ENCODE assay signal across 11 cellular contexts in genomic region chr3:171846594-171846993, GRCh38. TPM values are rescaled to one million over a fixed set of nuclear protein-coding genes. Genes with fewer than 3 reads are reported as not detected.
DNase-seq lines count a peak whose midpoint lies in the region; ATAC-seq and TF ChIP-seq lines count a peak whose summit lies in the region.
"Had no signal": no experiment of that assay in that cellular context is flagged by ENCODE, and none has a peak within 500 bp of the region (broad histone marks: within the 10 kb centered on the region; RNA-seq: fewer than 3 reads in every experiment).

No MANE protein-coding gene starts in this region.

- peaks cover 8% of the 10 kb centered on the region for H3K9me3 Mint-ChIP-seq in activated T-helper 1 cell treated with anti-CD3 and anti-CD28 coated beads, Interleukin-12 subunit alpha, Interleukin-12 subunit beta, Interleukin-2, Interleukin-4 antibody, amounts not matched to agents 30 ng/mL and 10 ng/mL and 1 ng/mL, durations not matched to agents 14 hours and 24 hours and 36 hours

- intact Hi-C loops in activated T-helper 1 cell treated with anti-CD3 and anti-CD28 coated beads, Interleukin-12 subunit alpha, Interleukin-12 subunit beta, Interleukin-2, Interleukin-4 antibody, amounts not matched to agents 30 ng/mL and 10 ng/mL and 1 ng/mL, durations not matched to agents 14 hours and 24 hours and 36 hours (cut with micrococcal nuclease), result loop anchor here (1.0 to 10.0 kb wide), 6 partner anchors 30 to 592 kb away; partner anchors contain the start of genes FNDC3B and PLD1

- no peak overlapping the region for H3K4me3 Mint-ChIP-seq in activated T-helper 1 cell treated with anti-CD3 and anti-CD28 coated beads, Interleukin-12 subunit alpha, Interleukin-12 subunit beta, Interleukin-2, Interleukin-4 antibody, amounts not matched to agents 30 ng/mL and 10 ng/mL and 1 ng/mL, durations not matched to agents 14 hours and 24 hours and 36 hours
- H3K4me3 Mint-ChIP-seq: WTC11 had no signal

- peak overlapping the region; percentile 70 to 91 (median 79); a peak in 21 of 22 replicates for H3K4me2 ChIP-seq in BLaER1 treated with 17β-estradiol and CSF1 and Interleukin-3, amounts not matched to agents 10 nM and 100 nM

- no peaks in the 10 kb centered on the region for H4K20me1 ChIP-seq in BLaER1 treated with 17β-estradiol and CSF1 and Interleukin-3, amounts not matched to agents 10 nM and 100 nM

- peak overlapping the region in 1 of 11 experiments; percentile 72; a peak in 1 of 22 replicates for H3K9ac ChIP-seq in BLaER1 treated with 17β-estradiol and CSF1 and Interleukin-3, amounts not matched to agents 10 nM and 100 nM

- H3K4me1 ChIP-seq in BLaER1 treated with 17β-estradiol and CSF1 and Interleukin-3, amounts not matched to agents 10 nM and 100 nM, result peaks cover 44 to 93% (median 66%) of the 10 kb centered on the region in 10 experiments

- POLR2A ChIA-PET in HEK293T (lab: Yijun Ruan, JAX), result no interaction called here

- CTCF ChIA-PET in HEK293T (lab: Yijun Ruan, JAX), result no interaction called here

- peak; percentile 7 for DNase-seq in activated T-helper 1 cell treated with anti-CD3 and anti-CD28 coated beads, Interleukin-12 subunit alpha, Interleukin-12 subunit beta, Interleukin-2, Interleukin-4 antibody, amounts not matched to agents 30 ng/mL and 10 ng/mL and 1 ng/mL, durations not matched to agents 14 hours and 24 hours and 36 hours (ENCODE audit: low spot score)
- DNase-seq in RPMI8226 (no peak), substantia nigra (lab: John Stamatoyannopoulos, UW) (no peak), NCI-H1436 treated with DMSO at 0.1 percent for 48 hours (lab: John Stamatoyannopoulos, UW) (no peak), HEK293T (ENCODE audit: extremely low spot score) (no peak)
- DNase-seq: effector CD4-positive, alpha-beta T cell; NCI-H1092 had no signal

- ATAC-seq in GM19372 (IDR thresholded peaks at IDR 0.05; ENCODE audit: low read depth, unreplicated experiment) (peak; percentile 95), HG03064 (IDR thresholded peaks at IDR 0.05; ENCODE audit: low read depth, unreplicated experiment) (peak; percentile 97)
- ATAC-seq: WTC11 had no signal

- H3K27me3 Mint-ChIP-seq in activated T-helper 1 cell treated with anti-CD3 and anti-CD28 coated beads, Interleukin-12 subunit alpha, Interleukin-12 subunit beta, Interleukin-2, Interleukin-4 antibody, amounts not matched to agents 30 ng/mL and 10 ng/mL and 1 ng/mL, durations not matched to agents 14 hours and 24 hours and 36 hours (ENCODE audit: insufficient read depth), result peaks cover 11% of the 10 kb centered on the region

- H3K27me3 ChIP-seq in BLaER1 treated with 17β-estradiol and CSF1 and Interleukin-3, amounts not matched to agents 10 nM and 100 nM, result no peaks in the 10 kb centered on the region

- H3K4me3 ChIP-seq in BLaER1 treated with 17β-estradiol and CSF1 and Interleukin-3, amounts not matched to agents 10 nM and 100 nM, result no peak overlapping the region

- no peaks in the 10 kb centered on the region for H3K36me3 ChIP-seq in BLaER1 treated with 17β-estradiol and CSF1 and Interleukin-3, amounts not matched to agents 10 nM and 100 nM

- H3K36me3 Mint-ChIP-seq in activated T-helper 1 cell treated with anti-CD3 and anti-CD28 coated beads, Interleukin-12 subunit alpha, Interleukin-12 subunit beta, Interleukin-2, Interleukin-4 antibody, amounts not matched to agents 30 ng/mL and 10 ng/mL and 1 ng/mL, durations not matched to agents 14 hours and 24 hours and 36 hours (ENCODE audit: low read depth), result peaks cover 2% of the 10 kb centered on the region

- H3K4me1 Mint-ChIP-seq in activated T-helper 1 cell treated with anti-CD3 and anti-CD28 coated beads, Interleukin-12 subunit alpha, Interleukin-12 subunit beta, Interleukin-2, Interleukin-4 antibody, amounts not matched to agents 30 ng/mL and 10 ng/mL and 1 ng/mL, durations not matched to agents 14 hours and 24 hours and 36 hours (ENCODE audit: low read depth), result peaks cover 20% of the 10 kb centered on the region

- peak overlapping the region in 7 of 11 experiments; percentile 22 to 84 (median 58); a peak in 13 of 22 replicates for H3K27ac ChIP-seq in BLaER1 treated with 17β-estradiol and CSF1 and Interleukin-3, amounts not matched to agents 10 nM and 100 nM
- no peak overlapping the region for H3K27ac ChIP-seq in substantia nigra (ENCODE audit: low read depth, low read length, poor library complexity, severe bottlenecking)

- H3K27ac Mint-ChIP-seq in activated T-helper 1 cell treated with anti-CD3 and anti-CD28 coated beads, Interleukin-12 subunit alpha, Interleukin-12 subunit beta, Interleukin-2, Interleukin-4 antibody, amounts not matched to agents 30 ng/mL and 10 ng/mL and 1 ng/mL, durations not matched to agents 14 hours and 24 hours and 36 hours, result no peak overlapping the region
- H3K27ac Mint-ChIP-seq: WTC11 had no signal

- peaks cover 0 to 23% (median 10%) of the 10 kb centered on the region in 11 experiments; a peak in 13 of 22 replicates for H3K9me3 ChIP-seq in BLaER1 treated with 17β-estradiol and CSF1 and Interleukin-3, amounts not matched to agents 10 nM and 100 nM (replicated peaks in 1 of 11)

TF ChIP-seq in HEK293T, 16 proteins besides CTCF, POLR2A, EP300 and RAD21:
- TF ChIP-seq SP1 (IDR thresholded peaks at IDR 0.05) (no peak), ARNT (IDR thresholded peaks at IDR 0.05) (no peak), FOXA1 (IDR thresholded peaks at IDR 0.05) (no peak), TARDBP (IDR thresholded peaks at IDR 0.05) (no peak), PKNOX1 (IDR thresholded peaks at IDR 0.05) (no peak), CTBP1 (IDR thresholded peaks at IDR 0.05; ENCODE audit: borderline replicate concordance) (no peak), HDGF (IDR thresholded peaks at IDR 0.05; ENCODE audit: borderline replicate concordance) (no peak), BHLHE40 (IDR thresholded peaks at IDR 0.05; ENCODE audit: borderline replicate concordance) (no peak), NFRKB (IDR thresholded peaks at IDR 0.05) (no peak), L3MBTL2 (conservative IDR thresholded peaks at IDR 0.05) (no peak), FOXM1 (IDR thresholded peaks at IDR 0.05; ENCODE audit: borderline replicate concordance) (no peak), FOXK2 (IDR thresholded peaks at IDR 0.05) (no peak), ZNF384 (IDR thresholded peaks at IDR 0.05) (no peak), SUZ12 (IDR thresholded peaks at IDR 0.05) (no peak)
TF ChIP-seq in HEK293T: peak in this region for 0.

RNA-seq across cellular contexts. Expression of gene TMEM212, which starts 3.4 kb away (rescaled TPM):
- total RNA-seq in activated T-helper 1 cell treated with anti-CD3 and anti-CD28 coated beads, Interleukin-12 subunit alpha, Interleukin-12 subunit beta, Interleukin-2, Interleukin-4 antibody, amounts not matched to agents 30 ng/mL and 10 ng/mL and 1 ng/mL, durations not matched to agents 14 hours and 24 hours and 36 hours, result not detected in 2 replicates
- total RNA-seq: WTC11 had no signal

RNA-seq across cellular contexts. Expression of gene PLD1, which starts 36.3 kb away (rescaled TPM):
- total RNA-seq in activated T-helper 1 cell treated with anti-CD3 and anti-CD28 coated beads, Interleukin-12 subunit alpha, Interleukin-12 subunit beta, Interleukin-2, Interleukin-4 antibody, amounts not matched to agents 30 ng/mL and 10 ng/mL and 1 ng/mL, durations not matched to agents 14 hours and 24 hours and 36 hours, result 0.15 and 0.29 TPM in 2 replicates
